ENCODE assay signal across 26 cellular contexts in genomic region chr13:99953138-99953755, GRCh38. TPM values are rescaled to one million over a fixed set of nuclear protein-coding genes. Genes with fewer than 3 reads are reported as not detected.
"Had no signal": no experiment of that assay in that cellular context is flagged by ENCODE, and none has a peak within 500 bp of the region (broad histone marks: within the 10 kb centered on the region; RNA-seq: fewer than 3 reads in every experiment).

No MANE protein-coding gene starts in this region.

- H3K79me2 ChIP-seq: parathyroid adenoma had no signal

- H3K4me3 Mint-ChIP-seq: activated CD8-positive, alpha-beta T cell treated with anti-CD3 and anti-CD28 coated beads, Interleukin-2, amount 10 ng/mL, durations not matched to agents 7 days and 5 days; activated T-helper 1 cell treated with anti-CD3 and anti-CD28 coated beads, Interleukin-12 subunit alpha, Interleukin-12 subunit beta, Interleukin-2, Interleukin-4 antibody, amounts not matched to agents 30 ng/mL and 10 ng/mL and 1 ng/mL, durations not matched to agents 14 hours and 24 hours and 36 hours; central memory CD8-positive, alpha-beta T cell; mesothelial cell of epicardium; naive thymus-derived CD8-positive, alpha-beta T cell; T-cell had no signal

- DNase-seq: activated CD4-positive, alpha-beta T cell treated with anti-CD3 and anti-CD28 coated beads for 1 hour; activated CD4-positive, alpha-beta T cell treated with anti-CD3 and anti-CD28 coated beads, Interleukin-2, amount 50 U/mL, for 1 hour; activated CD8-positive, alpha-beta T cell treated with anti-CD3 and anti-CD28 coated beads, Interleukin-2, amount 10 ng/mL, durations not matched to agents 7 days and 5 days; aorta; brain microvascular endothelial cell; cortex of kidney; effector CD4-positive, alpha-beta T cell; foreskin keratinocyte; kidney; left lung; mammary epithelial cell; naive thymus-derived CD8-positive, alpha-beta T cell; sigmoid colon; stimulated activated CD4-positive, alpha-beta T cell treated with anti-CD3 and anti-CD28 coated beads, Interleukin-2, amount 100 ng/mL, for 48 hours; stimulated activated naive CD4-positive, alpha-beta T cell; T-cell; T-helper 9 cell; upper lobe of right lung had no signal

- H3K36me3 ChIP-seq: brain microvascular endothelial cell, left lung, sigmoid colon, upper lobe of right lung had no signal

- H3K36me3 Mint-ChIP-seq: activated naive CD4-positive, alpha-beta T cell treated with anti-CD3 and anti-CD28 coated beads, Interleukin-2, amount 50 U/mL, for 72 hours; mesothelial cell of epicardium; T-cell had no signal

- H3K9me3 Mint-ChIP-seq: activated naive CD4-positive, alpha-beta T cell treated with anti-CD3 and anti-CD28 coated beads, Interleukin-2, amount 50 U/mL, for 72 hours; activated T-helper 1 cell treated with anti-CD3 and anti-CD28 coated beads, Interleukin-12 subunit alpha, Interleukin-12 subunit beta, Interleukin-2, Interleukin-4 antibody, amounts not matched to agents 30 ng/mL and 10 ng/mL and 1 ng/mL, durations not matched to agents 14 hours and 24 hours and 36 hours; central memory CD8-positive, alpha-beta T cell; mesothelial cell of epicardium; T-cell had no signal

- FAIRE-seq: kidney had no signal

- H3K4me1 ChIP-seq: foreskin keratinocyte, parathyroid adenoma had no signal

- H3K4me3 ChIP-seq: left lung, sigmoid colon, smooth muscle cell, upper lobe of right lung had no signal

- H2AFZ ChIP-seq: parathyroid adenoma had no signal

- H3K27ac ChIP-seq: brain microvascular endothelial cell, foreskin keratinocyte, parathyroid adenoma, sigmoid colon, upper lobe of right lung had no signal

- H3K9me3 ChIP-seq: left lung, sigmoid colon, upper lobe of right lung had no signal

- H3K9ac ChIP-seq: parathyroid adenoma had no signal

- H3K27ac Mint-ChIP-seq: activated CD8-positive, alpha-beta T cell treated with anti-CD3 and anti-CD28 coated beads, Interleukin-2, amount 10 ng/mL, durations not matched to agents 7 days and 5 days; activated naive CD4-positive, alpha-beta T cell treated with anti-CD3 and anti-CD28 coated beads, Interleukin-2, amount 50 U/mL, for 72 hours; activated T-helper 1 cell treated with anti-CD3 and anti-CD28 coated beads, Interleukin-12 subunit alpha, Interleukin-12 subunit beta, Interleukin-2, Interleukin-4 antibody, amounts not matched to agents 30 ng/mL and 10 ng/mL and 1 ng/mL, durations not matched to agents 14 hours and 24 hours and 36 hours; mesothelial cell of epicardium; naive thymus-derived CD8-positive, alpha-beta T cell; T-cell had no signal

- H3K4me2 ChIP-seq: smooth muscle cell had no signal

RNA-seq across cellular contexts. Expression of gene ZIC5, which starts 18.3 kb away (rescaled TPM):
- total RNA-seq: activated CD8-positive, alpha-beta T cell treated with anti-CD3 and anti-CD28 coated beads, Interleukin-2, amount 10 ng/mL, durations not matched to agents 7 days and 5 days; activated naive CD4-positive, alpha-beta T cell treated with anti-CD3 and anti-CD28 coated beads, Interleukin-2, amount 50 U/mL, for 72 hours; activated T-helper 1 cell treated with anti-CD3 and anti-CD28 coated beads, Interleukin-12 subunit alpha, Interleukin-12 subunit beta, Interleukin-2, Interleukin-4 antibody, amounts not matched to agents 30 ng/mL and 10 ng/mL and 1 ng/mL, durations not matched to agents 14 hours and 24 hours and 36 hours; aorta; foreskin keratinocyte; kidney; left lung; mammary epithelial cell; mesothelial cell of epicardium; naive thymus-derived CD8-positive, alpha-beta T cell; sigmoid colon; smooth muscle cell; upper lobe of right lung had no signal
- polyA plus RNA-seq: adipose tissue; esophagus; foreskin keratinocyte; mammary epithelial cell; naive thymus-derived CD8-positive, alpha-beta T cell; sigmoid colon; smooth muscle cell had no signal

RNA-seq across cellular contexts. Expression of gene ZIC2, which starts 28.3 kb away (rescaled TPM):
- total RNA-seq: activated CD8-positive, alpha-beta T cell treated with anti-CD3 and anti-CD28 coated beads, Interleukin-2, amount 10 ng/mL, durations not matched to agents 7 days and 5 days; aorta; foreskin keratinocyte; left lung; mesothelial cell of epicardium; naive thymus-derived CD8-positive, alpha-beta T cell; sigmoid colon; smooth muscle cell; upper lobe of right lung had no signal
- polyA plus RNA-seq: foreskin keratinocyte; naive thymus-derived CD8-positive, alpha-beta T cell; smooth muscle cell had no signal
